ENCODE assay signal across 8 cellular contexts in the genomic region with DNA sequence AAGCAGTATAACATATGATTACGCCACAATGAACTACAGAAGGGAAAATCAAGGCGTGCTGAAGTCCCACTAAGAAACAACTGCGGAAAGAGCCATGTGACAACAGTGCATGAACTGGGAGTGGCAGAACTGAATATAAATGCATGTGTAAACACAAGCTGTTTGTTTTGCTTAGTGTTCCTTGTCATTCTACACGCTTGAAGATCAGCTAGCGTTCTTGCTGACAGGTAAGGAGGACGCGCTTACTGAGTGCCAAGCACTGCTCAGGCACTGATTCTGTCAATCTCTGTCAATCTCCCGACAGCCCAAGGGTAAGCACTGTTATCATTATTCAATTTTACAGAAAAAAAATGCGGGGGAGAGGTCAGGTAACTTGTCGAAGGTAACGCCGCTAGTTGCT. TPM values are rescaled to one million over a fixed set of nuclear protein-coding genes. Genes with fewer than 3 reads are reported as not detected.
DNase-seq lines count a peak whose midpoint lies in the region; ATAC-seq and TF ChIP-seq lines count a peak whose summit lies in the region.

No MANE protein-coding gene starts in this region.

- H3K9ac ChIP-seq in endocrine pancreas (ENCODE audit: control insufficient read depth, insufficient read depth, low read length), result peak overlapping the region; percentile 45

- no peaks in the 10 kb centered on the region for H3K9me3 ChIP-seq in BE2C
- H3K9me3 ChIP-seq in endocrine pancreas (ENCODE audit: control insufficient read depth, low read length), result no peaks in the 10 kb centered on the region

- H3K4me3 ChIP-seq in BE2C (ENCODE audit: low read depth, low read length), result peak overlapping the region; percentile 99
- peak overlapping the region; percentile 98 for H3K4me3 ChIP-seq in endocrine pancreas (ENCODE audit: control insufficient read depth, insufficient read depth, low read length)

- ATAC-seq in GM18870 (IDR thresholded peaks at IDR 0.05; ENCODE audit: unreplicated experiment) (peak; percentile 27), HG03064 (IDR thresholded peaks at IDR 0.05; ENCODE audit: low read depth, unreplicated experiment) (peak; percentile 36)

- H3K4me1 ChIP-seq in BE2C (no peaks in the 10 kb centered on the region), endocrine pancreas (ENCODE audit: control insufficient read depth, insufficient read depth, low read length) (peaks cover 38% of the 10 kb centered on the region)

- TF ChIP-seq CTCF in BE2C (IDR thresholded peaks at IDR 0.05; ENCODE audit: low read depth, low read length), result no peak

- H3K27me3 ChIP-seq in BE2C, result no peaks in the 10 kb centered on the region
- H3K27me3 ChIP-seq in endocrine pancreas (ENCODE audit: control insufficient read depth, insufficient read depth, low read length), result no peaks in the 10 kb centered on the region

- DNase-seq in BE2C (no peak), OCI-M2 (lab: John Stamatoyannopoulos, UW; ENCODE audit: unreplicated experiment) (peak; percentile 67), mucosa of gallbladder (ENCODE audit: low spot score) (peak; percentile 26), SK-N-DZ (ENCODE audit: low spot score) (no peak), retina (no peak)

- H3K36me3 ChIP-seq in BE2C (peaks cover 22% of the 10 kb centered on the region), endocrine pancreas (ENCODE audit: control insufficient read depth, insufficient read depth, low read length) (no peaks in the 10 kb centered on the region)

RNA-seq across cellular contexts. Expression of gene TBP, which starts 0.5 kb away (rescaled TPM):
- 35.9 TPM for polyA plus RNA-seq in BE2C (2012; ENCODE audit: insufficient read depth, insufficient read length, low read depth)
- total RNA-seq in mucosa of gallbladder, result 11.9 TPM
- polyA plus RNA-seq in SK-N-DZ (2014; cell fraction: cytosol; rRNA removed), result 21.7 and 30.7 TPM in 2 replicates
- polyA plus RNA-seq in SK-N-DZ (2014; cell fraction: nucleus; rRNA removed), result 24.4 and 29.0 TPM in 2 replicates

RNA-seq across cellular contexts. Expression of gene PSMB1, which starts 0.6 kb away (rescaled TPM):
- 510 TPM for polyA plus RNA-seq in BE2C (2012; ENCODE audit: insufficient read depth, insufficient read length, low read depth)
- total RNA-seq in mucosa of gallbladder, result 109 TPM
- polyA plus RNA-seq in SK-N-DZ (2014; cell fraction: cytosol; rRNA removed), result 674 and 683 TPM in 2 replicates
- polyA plus RNA-seq in SK-N-DZ (2014; cell fraction: nucleus; rRNA removed), result 334 and 358 TPM in 2 replicates

RNA-seq across cellular contexts. Expression of gene PDCD2, which starts 30.8 kb away (rescaled TPM):
- polyA plus RNA-seq in BE2C (2012; ENCODE audit: insufficient read depth, insufficient read length, low read depth), result 79.0 TPM
- total RNA-seq in mucosa of gallbladder, result 49.8 TPM
- polyA plus RNA-seq in SK-N-DZ (2014; cell fraction: cytosol; rRNA removed), result 204 and 246 TPM in 2 replicates
- 176 and 252 TPM in 2 replicates for polyA plus RNA-seq in SK-N-DZ (2014; cell fraction: nucleus; rRNA removed)

Comparison
In these comparisons a context has a peak if more than half of its experiments do, and no peak if none do; other contexts are left out.
1. DNase-seq: peak in OCI-M2 (single experiment) and mucosa of gallbladder (single experiment); none in BE2C (single experiment), SK-N-DZ (single experiment) and retina (single experiment).